In genomic region chr13:48939728-48940127, GRCh38 we compare ENCODE assay signal across 20 cellular contexts. TPM values are rescaled to one million over a fixed set of nuclear protein-coding genes. Genes with fewer than 3 reads are reported as not detected.
DNase-seq lines count a peak whose midpoint lies in the region; ATAC-seq and TF ChIP-seq lines count a peak whose summit lies in the region.
"Had no signal": no experiment of that assay in that cellular context is flagged by ENCODE, and none has a peak within 500 bp of the region (broad histone marks: within the 10 kb centered on the region; RNA-seq: fewer than 3 reads in every experiment).

No MANE protein-coding gene starts in this region.

- intact Hi-C loops in activated CD4-positive, alpha-beta T cell treated with anti-CD3 and anti-CD28 coated beads for 36 hours (cut with DNase I, micrococcal nuclease), result no loop called here
- intact Hi-C loops in psoas muscle (cut with DNase I), result no loop called here

- peak; percentile 63 for ATAC-seq in activated CD4-positive, alpha-beta T cell treated with anti-CD3 and anti-CD28 coated beads for 36 hours
- ATAC-seq in psoas muscle, result no peak
- ATAC-seq: HCT116 had no signal

- no peaks in the 10 kb centered on the region for H3K4me1 ChIP-seq in psoas muscle
- H3K4me1 ChIP-seq: BLaER1 had no signal

- CTCF ChIA-PET in activated CD4-positive, alpha-beta T cell treated with anti-CD3 and anti-CD28 coated beads for 36 hours (lab: Charles Lee), result interaction anchor here (0.5 to 0.8 kb wide), 3 partner anchors 10 to 904 kb away, joined by 3 read pairs; no protein-coding TSS in a partner anchor
- CTCF ChIA-PET in activated naive CD4-positive, alpha-beta T cell treated with anti-CD3 and anti-CD28 coated beads, Interleukin-2, amount 10 ng/mL, durations not matched to agents 7 days and 5 days (lab: Charles Lee), result no interaction called here
- CTCF ChIA-PET in activated CD4-positive, alpha-beta memory T cell treated with anti-CD3 and anti-CD28 coated beads, Interleukin-2, amount 10 ng/mL, durations not matched to agents 7 days and 5 days (lab: Charles Lee), result no interaction called here

- no peak for DNase-seq in activated CD4-positive, alpha-beta T cell treated with anti-CD3 and anti-CD28 coated beads for 36 hours
- no peak for DNase-seq in activated CD4-positive, alpha-beta T cell treated with anti-CD3 and anti-CD28 coated beads, Interleukin-2, amount 50 U/mL, for 1 hour
- DNase-seq in activated naive CD4-positive, alpha-beta T cell treated with anti-CD3 and anti-CD28 coated beads, Interleukin-2, amount 10 ng/mL, durations not matched to agents 7 days and 5 days, result peak; percentile 21
- no peak for DNase-seq in activated naive CD4-positive, alpha-beta T cell (lab: John Stamatoyannopoulos, UW)
- DNase-seq in activated CD4-positive, alpha-beta memory T cell treated with anti-CD3 and anti-CD28 coated beads, Interleukin-2, amount 10 ng/mL, durations not matched to agents 7 days and 5 days, result no peak
- DNase-seq in dedifferentiated amniotic fluid mesenchymal stem cell (ENCODE audit: extremely low spot score) (peak; percentile 6), psoas muscle (no peak)
- no peak for DNase-seq in stimulated activated naive CD4-positive, alpha-beta T cell (lab: John Stamatoyannopoulos, UW)
- DNase-seq: 8988T; Calu3; CD4-positive, alpha-beta memory T cell; DMS79 treated with DMSO at 0.1 percent for 48 hours; GF-D8; GOT3; H7; HFFc6 had no signal

- no peak overlapping the region for H3K27ac ChIP-seq in psoas muscle
- H3K27ac ChIP-seq: BLaER1, HL-60 had no signal

- H3K4me3 ChIP-seq in psoas muscle, result no peak overlapping the region
- H3K4me3 ChIP-seq: BLaER1 had no signal

- no peaks in the 10 kb centered on the region for H3K9me3 ChIP-seq in psoas muscle
- H3K9me3 ChIP-seq: BLaER1 had no signal

- POLR2A ChIA-PET in activated CD4-positive, alpha-beta T cell treated with anti-CD3 and anti-CD28 coated beads for 36 hours (lab: Charles Lee), result no interaction called here
- POLR2A ChIA-PET in activated CD4-positive, alpha-beta memory T cell treated with anti-CD3 and anti-CD28 coated beads, Interleukin-2, amount 10 ng/mL, durations not matched to agents 7 days and 5 days (lab: Charles Lee), result interaction anchor here (0.8 to 2.5 kb wide), 2 partner anchors 36 to 55 kb away, joined by 3 to 7 read pairs; partner anchors contain the start of gene FNDC3A

- peaks cover 2% of the 10 kb centered on the region for H3K27me3 Mint-ChIP-seq in activated CD4-positive, alpha-beta T cell treated with anti-CD3 and anti-CD28 coated beads for 36 hours
- H3K27me3 Mint-ChIP-seq in activated naive CD4-positive, alpha-beta T cell treated with anti-CD3 and anti-CD28 coated beads, Interleukin-2, amount 10 ng/mL, durations not matched to agents 7 days and 5 days, result no peaks in the 10 kb centered on the region
- peaks cover under 1% of the 10 kb centered on the region for H3K27me3 Mint-ChIP-seq in activated CD4-positive, alpha-beta memory T cell treated with anti-CD3 and anti-CD28 coated beads, Interleukin-2, amount 10 ng/mL, durations not matched to agents 7 days and 5 days

- no peak for TF ChIP-seq CTCF in psoas muscle (IDR thresholded peaks at IDR 0.05)

- no peak overlapping the region for H3K27ac Mint-ChIP-seq in activated CD4-positive, alpha-beta T cell treated with anti-CD3 and anti-CD28 coated beads for 36 hours
- H3K27ac Mint-ChIP-seq in activated naive CD4-positive, alpha-beta T cell treated with anti-CD3 and anti-CD28 coated beads, Interleukin-2, amount 10 ng/mL, durations not matched to agents 7 days and 5 days, result peak overlapping the region; percentile 46
- peak overlapping the region; percentile 50 for H3K27ac Mint-ChIP-seq in activated CD4-positive, alpha-beta memory T cell treated with anti-CD3 and anti-CD28 coated beads, Interleukin-2, amount 10 ng/mL, durations not matched to agents 7 days and 5 days
- H3K27ac Mint-ChIP-seq: CD14-positive monocyte, HFFc6 had no signal

- H3K4me1 Mint-ChIP-seq in activated CD4-positive, alpha-beta T cell treated with anti-CD3 and anti-CD28 coated beads for 36 hours, result peaks cover 6% of the 10 kb centered on the region
- H3K4me1 Mint-ChIP-seq in activated naive CD4-positive, alpha-beta T cell treated with anti-CD3 and anti-CD28 coated beads, Interleukin-2, amount 10 ng/mL, durations not matched to agents 7 days and 5 days, result peaks cover 34% of the 10 kb centered on the region
- peaks cover 25% of the 10 kb centered on the region for H3K4me1 Mint-ChIP-seq in activated CD4-positive, alpha-beta memory T cell treated with anti-CD3 and anti-CD28 coated beads, Interleukin-2, amount 10 ng/mL, durations not matched to agents 7 days and 5 days
- H3K4me1 Mint-ChIP-seq: CD14-positive monocyte had no signal

- 68 to 96% (median 92%) methylated on average over 2 of the region's 2 CpGs for WGBS in psoas muscle, 3 donors

- no peaks in the 10 kb centered on the region for H3K36me3 Mint-ChIP-seq in activated CD4-positive, alpha-beta T cell treated with anti-CD3 and anti-CD28 coated beads for 36 hours (ENCODE audit: low read depth)
- peaks cover 2% of the 10 kb centered on the region for H3K36me3 Mint-ChIP-seq in activated naive CD4-positive, alpha-beta T cell treated with anti-CD3 and anti-CD28 coated beads, Interleukin-2, amount 10 ng/mL, durations not matched to agents 7 days and 5 days
- no peaks in the 10 kb centered on the region for H3K36me3 Mint-ChIP-seq in activated CD4-positive, alpha-beta memory T cell treated with anti-CD3 and anti-CD28 coated beads, Interleukin-2, amount 10 ng/mL, durations not matched to agents 7 days and 5 days (ENCODE audit: low read depth)
- H3K36me3 Mint-ChIP-seq: CD14-positive monocyte; CD4-positive, alpha-beta memory T cell had no signal

- peaks cover 0 to 2% (median 0%) of the 10 kb centered on the region in 3 donors for H3K27me3 ChIP-seq in psoas muscle (ENCODE audit: insufficient read depth in 3 of 3, low read length in 2 of 3)
- H3K27me3 ChIP-seq: BLaER1 had no signal

- no peaks in the 10 kb centered on the region for H3K9me3 Mint-ChIP-seq in activated CD4-positive, alpha-beta T cell treated with anti-CD3 and anti-CD28 coated beads for 36 hours (ENCODE audit: low read depth)
- peaks cover 8% of the 10 kb centered on the region for H3K9me3 Mint-ChIP-seq in activated naive CD4-positive, alpha-beta T cell treated with anti-CD3 and anti-CD28 coated beads, Interleukin-2, amount 10 ng/mL, durations not matched to agents 7 days and 5 days
- peaks cover 8% of the 10 kb centered on the region for H3K9me3 Mint-ChIP-seq in activated CD4-positive, alpha-beta memory T cell treated with anti-CD3 and anti-CD28 coated beads, Interleukin-2, amount 10 ng/mL, durations not matched to agents 7 days and 5 days
- H3K9me3 Mint-ChIP-seq: HFFc6 had no signal

- no peaks in the 10 kb centered on the region for H3K36me3 ChIP-seq in psoas muscle (ENCODE audit: insufficient read depth in 1 of 2, low read depth in 1 of 2)
- H3K36me3 ChIP-seq: BLaER1 had no signal

- H3K4me3 Mint-ChIP-seq in activated CD4-positive, alpha-beta T cell treated with anti-CD3 and anti-CD28 coated beads for 36 hours, result no peak overlapping the region
- H3K4me3 Mint-ChIP-seq in activated naive CD4-positive, alpha-beta T cell treated with anti-CD3 and anti-CD28 coated beads, Interleukin-2, amount 10 ng/mL, durations not matched to agents 7 days and 5 days, result no peak overlapping the region
- no peak overlapping the region for H3K4me3 Mint-ChIP-seq in activated CD4-positive, alpha-beta memory T cell treated with anti-CD3 and anti-CD28 coated beads, Interleukin-2, amount 10 ng/mL, durations not matched to agents 7 days and 5 days
- H3K4me3 Mint-ChIP-seq: CD14-positive monocyte, HFFc6 had no signal

RNA-seq across cellular contexts. Expression of gene FNDC3A, which starts 36.0 kb away (rescaled TPM):
- 10 to 100 TPM; 20.8 to 26.9 TPM for total RNA-seq in activated CD4-positive, alpha-beta T cell treated with anti-CD3 and anti-CD28 coated beads for 36 hours
- 10 to 100 TPM; 27.0 to 27.8 TPM for total RNA-seq in activated CD4-positive, alpha-beta memory T cell treated with anti-CD3 and anti-CD28 coated beads, Interleukin-2, amount 10 ng/mL, durations not matched to agents 7 days and 5 days
- total RNA-seq in psoas muscle, result 10 to 100 TPM; 10.5 to 18.6 (median 10.9) TPM
- 1 to 10 TPM; 4.4 to 9.5 (median 6.0) TPM for polyA plus RNA-seq in psoas muscle

Comparison
In these comparisons a context has a peak if more than half of its experiments do, and no peak if none do; other contexts are left out.
1. DNase-seq: peak in activated naive CD4-positive, alpha-beta T cell treated with anti-CD3 and anti-CD28 coated beads, Interleukin-2, amount 10 ng/mL, durations not matched to agents 7 days and 5 days (single experiment) and dedifferentiated amniotic fluid mesenchymal stem cell (single experiment); none in activated CD4-positive, alpha-beta T cell treated with anti-CD3 and anti-CD28 coated beads for 36 hours (single experiment), activated CD4-positive, alpha-beta T cell treated with anti-CD3 and anti-CD28 coated beads, Interleukin-2, amount 50 U/mL, for 1 hour (single experiment), activated naive CD4-positive, alpha-beta T cell (0 of 4), activated CD4-positive, alpha-beta memory T cell treated with anti-CD3 and anti-CD28 coated beads, Interleukin-2, amount 10 ng/mL, durations not matched to agents 7 days and 5 days (single experiment), psoas muscle (0 of 2) and stimulated activated naive CD4-positive, alpha-beta T cell (0 of 6).